ENCODE assay signal across 19 cellular contexts in genomic region chr20:37333130-37333847, GRCh38. TPM values are rescaled to one million over a fixed set of nuclear protein-coding genes. Genes with fewer than 3 reads are reported as not detected.
DNase-seq lines count a peak whose midpoint lies in the region; ATAC-seq and TF ChIP-seq lines count a peak whose summit lies in the region.
"Had no signal": no experiment of that assay in that cellular context is flagged by ENCODE, and none has a peak within 500 bp of the region (broad histone marks: within the 10 kb centered on the region; RNA-seq: fewer than 3 reads in every experiment).

No MANE protein-coding gene starts in this region.

- H3K36me3 Mint-ChIP-seq in dendritic cell treated with granulocyte-macrophage colony-stimulating factor and Interleukin-4, amounts not matched to agents 40 ng/mL and 50 ng/mL, for 4 days (ENCODE audit: low read depth), result no peaks in the 10 kb centered on the region
- no peaks in the 10 kb centered on the region for H3K36me3 Mint-ChIP-seq in stimulated activated memory B cell treated with anti-CD40 and anti-IgM and Interleukin-4, amounts not matched to agents 10 μg/mL and 1 μg/mL and 100 μg/mL, for 72 hours

- ATAC-seq in stimulated activated memory B cell treated with anti-CD40 and anti-IgM and Interleukin-4, amounts not matched to agents 10 μg/mL and 1 μg/mL and 100 μg/mL, for 72 hours, result no peak
- no peak for ATAC-seq in HG02798 (IDR thresholded peaks at IDR 0.05; ENCODE audit: poor library complexity, unreplicated experiment)
- ATAC-seq: Right ventricle myocardium inferior had no signal

- no peak overlapping the region for H3K9ac ChIP-seq in muscle layer of colon (ENCODE audit: low read length)

- intact Hi-C loops in cardiac septum (cut with DNase I), result no loop called here
- intact Hi-C loops in dendritic cell treated with granulocyte-macrophage colony-stimulating factor and Interleukin-4, amounts not matched to agents 40 ng/mL and 50 ng/mL, for 4 days (cut with micrococcal nuclease), result loop anchor here (2.0 kb wide), 1 partner anchor 16 kb away; no protein-coding TSS in a partner anchor

- H3K36me3 ChIP-seq in cardiac muscle cell, result no peaks in the 10 kb centered on the region
- H3K36me3 ChIP-seq in muscle layer of colon (ENCODE audit: insufficient read depth, low read length), result no peaks in the 10 kb centered on the region

- H3K4me3 Mint-ChIP-seq in dendritic cell treated with granulocyte-macrophage colony-stimulating factor and Interleukin-4, amounts not matched to agents 40 ng/mL and 50 ng/mL, for 4 days, result peak overlapping the region; percentile 11
- H3K4me3 Mint-ChIP-seq in stimulated activated memory B cell treated with anti-CD40 and anti-IgM and Interleukin-4, amounts not matched to agents 10 μg/mL and 1 μg/mL and 100 μg/mL, for 72 hours, result no peak overlapping the region
- H3K4me3 Mint-ChIP-seq: CD4-positive, alpha-beta T cell had no signal

- H3K4me1 Mint-ChIP-seq in dendritic cell treated with granulocyte-macrophage colony-stimulating factor and Interleukin-4, amounts not matched to agents 40 ng/mL and 50 ng/mL, for 4 days (ENCODE audit: low read depth), result peaks cover 65% of the 10 kb centered on the region
- peaks cover 50% of the 10 kb centered on the region for H3K4me1 Mint-ChIP-seq in stimulated activated memory B cell treated with anti-CD40 and anti-IgM and Interleukin-4, amounts not matched to agents 10 μg/mL and 1 μg/mL and 100 μg/mL, for 72 hours

- peak overlapping the region; percentile 95 for H3K27ac ChIP-seq in cardiac muscle cell
- peak overlapping the region; percentile 71 for H3K27ac ChIP-seq in muscle layer of colon (ENCODE audit: low read depth, low read length)
- H3K27ac ChIP-seq: PC-9 had no signal

- no peaks in the 10 kb centered on the region for H3K27me3 Mint-ChIP-seq in dendritic cell treated with granulocyte-macrophage colony-stimulating factor and Interleukin-4, amounts not matched to agents 40 ng/mL and 50 ng/mL, for 4 days
- no peaks in the 10 kb centered on the region for H3K27me3 Mint-ChIP-seq in stimulated activated memory B cell treated with anti-CD40 and anti-IgM and Interleukin-4, amounts not matched to agents 10 μg/mL and 1 μg/mL and 100 μg/mL, for 72 hours
- H3K27me3 Mint-ChIP-seq: CD4-positive, alpha-beta T cell had no signal

- H3K4me1 ChIP-seq in cardiac muscle cell (ENCODE audit: low read depth), result peaks cover 13% of the 10 kb centered on the region
- peaks cover 41% of the 10 kb centered on the region for H3K4me1 ChIP-seq in muscle layer of colon (ENCODE audit: insufficient read depth, low read length)

- TF ChIP-seq CTCF in cardiac muscle cell (IDR thresholded peaks at IDR 0.05; ENCODE audit: low read depth, low read length), result no peak

- no peak overlapping the region for H3K4me3 ChIP-seq in cardiac muscle cell
- H3K4me3 ChIP-seq in muscle layer of colon (ENCODE audit: low read depth in 1 of 2, low read length in 2 of 2), result no peak overlapping the region
- H3K4me3 ChIP-seq: PC-9 had no signal

- H3K27ac Mint-ChIP-seq in dendritic cell treated with granulocyte-macrophage colony-stimulating factor and Interleukin-4, amounts not matched to agents 40 ng/mL and 50 ng/mL, for 4 days, result peak overlapping the region; percentile 91
- peak overlapping the region; percentile 93 for H3K27ac Mint-ChIP-seq in stimulated activated memory B cell treated with anti-CD40 and anti-IgM and Interleukin-4, amounts not matched to agents 10 μg/mL and 1 μg/mL and 100 μg/mL, for 72 hours
- H3K27ac Mint-ChIP-seq: CD4-positive, alpha-beta T cell had no signal

- DNase-seq in cardiac muscle cell (ENCODE audit: low read depth in 1 of 2, low spot score in 1 of 2) (no peak), cardiac septum (ENCODE audit: low spot score) (no peak)
- DNase-seq in activated effector memory CD4-positive, alpha-beta T cell treated with Interleukin-2 at 50 U/mL for 16 hours, result no peak
- no peak for DNase-seq in stimulated activated CD4-positive, alpha-beta T cell treated with anti-CD3 and anti-CD28 coated beads, Interleukin-2, amount 100 ng/mL, for 48 hours
- DNase-seq: 8988T; CD4-positive, alpha-beta T cell; DMS79 treated with DMSO at 0.1 percent for 48 hours; GDM1; KG1; NCI-H1092 treated with DMSO at 0.1 percent for 48 hours; NCI-H1694 treated with DMSO at 0.1 percent for 48 hours; NCI-H446 treated with DMSO at 0.1 percent for 48 hours; NCI-H748 treated with DMSO at 0.1 percent for 48 hours; PC-9 had no signal

- H3K27me3 ChIP-seq in cardiac muscle cell (no peaks in the 10 kb centered on the region), muscle layer of colon (ENCODE audit: control insufficient read depth in 1 of 2, insufficient read depth in 2 of 2, low read length in 2 of 2) (no peaks in the 10 kb centered on the region)

- H3K9me3 ChIP-seq in cardiac muscle cell (ENCODE audit: low read depth), result no peaks in the 10 kb centered on the region
- no peaks in the 10 kb centered on the region for H3K9me3 ChIP-seq in muscle layer of colon (ENCODE audit: low read length)

- no peaks in the 10 kb centered on the region for H3K9me3 Mint-ChIP-seq in dendritic cell treated with granulocyte-macrophage colony-stimulating factor and Interleukin-4, amounts not matched to agents 40 ng/mL and 50 ng/mL, for 4 days
- no peaks in the 10 kb centered on the region for H3K9me3 Mint-ChIP-seq in stimulated activated memory B cell treated with anti-CD40 and anti-IgM and Interleukin-4, amounts not matched to agents 10 μg/mL and 1 μg/mL and 100 μg/mL, for 72 hours
- H3K9me3 Mint-ChIP-seq: CD4-positive, alpha-beta T cell had no signal

RNA-seq across cellular contexts. Expression of gene SRC, which starts 12.7 kb away (rescaled TPM):
- 26.5 and 34.3 TPM in 2 replicates for total RNA-seq in cardiac muscle cell
- 26.2 and 34.7 TPM in 2 replicates for polyA plus RNA-seq in cardiac muscle cell
- 5.0 TPM for total RNA-seq in cardiac septum

RNA-seq across cellular contexts. Expression of gene MANBAL, which starts 43.8 kb away (rescaled TPM):
- 27.7 and 34.7 TPM in 2 replicates for total RNA-seq in cardiac muscle cell
- 111 and 115 TPM in 2 replicates for polyA plus RNA-seq in cardiac muscle cell
- 20.5 TPM for total RNA-seq in cardiac septum
